In genomic region chr11:70650075-70650909, GRCh38 we compare ENCODE assay signal across 1 cellular context.
TF ChIP-seq lines count a peak whose summit lies in the region.

No MANE protein-coding gene starts in this region.

TF ChIP-seq in HepG2, 621 proteins besides CTCF, POLR2A, EP300 and RAD21 (continued from another document and continues in another):
- 0 out of 2 replicates have a peak, but pooled peaks have one; percentile 55 for TF ChIP-seq FUBP1 (CRISPR knock-in tag; IDR thresholded peaks at IDR 0.05; ENCODE audit: borderline replicate concordance)
- TF ChIP-seq SSRP1 (CRISPR knock-in tag; IDR thresholded peaks at IDR 0.05): no peak
- peak; percentile 100 for TF ChIP-seq AHR (CRISPR knock-in tag; IDR thresholded peaks at IDR 0.05)
- peak; percentile 99 for TF ChIP-seq CERS6 (CRISPR knock-in tag; IDR thresholded peaks at IDR 0.05)
- TF ChIP-seq ZNF710 (CRISPR knock-in tag; IDR thresholded peaks at IDR 0.05; ENCODE audit: borderline replicate concordance): peak; percentile 97
- TF ChIP-seq FOXM1 (CRISPR knock-in tag; IDR thresholded peaks at IDR 0.05): peak; percentile 98
- peak; percentile 98 for TF ChIP-seq IRF2 (CRISPR knock-in tag; IDR thresholded peaks at IDR 0.05)
- peak; percentile 95 for TF ChIP-seq ZSCAN25 (CRISPR knock-in tag; IDR thresholded peaks at IDR 0.05)
- TF ChIP-seq ETV5 (CRISPR knock-in tag; IDR thresholded peaks at IDR 0.05; ENCODE audit: borderline replicate concordance): peak; percentile 91
- TF ChIP-seq ZSCAN12 (CRISPR knock-in tag; IDR thresholded peaks at IDR 0.05): peak; percentile 100
- TF ChIP-seq ZNF350 (CRISPR knock-in tag; IDR thresholded peaks at IDR 0.05; ENCODE audit: borderline replicate concordance, low read depth): peak; percentile 83
- TF ChIP-seq SP5 (CRISPR knock-in tag; IDR thresholded peaks at IDR 0.05; ENCODE audit: borderline replicate concordance, low read depth): peak; percentile 83
- TF ChIP-seq ZBTB26 (CRISPR knock-in tag; IDR thresholded peaks at IDR 0.05; ENCODE audit: borderline replicate concordance): peak; percentile 99
- peak; percentile 100 for TF ChIP-seq ERF (CRISPR knock-in tag; IDR thresholded peaks at IDR 0.05)
- no peak for TF ChIP-seq TCF12 (IDR thresholded peaks at IDR 0.05)
- peak; percentile 84; the same call in 1 of the 2 replicates for TF ChIP-seq TCF12 (CRISPR knock-in tag; IDR thresholded peaks at IDR 0.05)
- peak; percentile 44; the same call in 1 of the 2 replicates for TF ChIP-seq ZNF770 (CRISPR knock-in tag; IDR thresholded peaks at IDR 0.05)
- TF ChIP-seq ZIK1 (CRISPR knock-in tag; IDR thresholded peaks at IDR 0.05; ENCODE audit: borderline replicate concordance, low read depth): peak; percentile 100
- TF ChIP-seq PCBP1 (IDR thresholded peaks at IDR 0.05; ENCODE audit: borderline replicate concordance, low read depth, low read length): no peak
- TF ChIP-seq ZNF234 (CRISPR knock-in tag; conservative IDR thresholded peaks at IDR 0.05): peak; percentile 98
- peak; percentile 99 for TF ChIP-seq ZNF414 (CRISPR knock-in tag; IDR thresholded peaks at IDR 0.05)
- TF ChIP-seq ZNF839 (CRISPR knock-in tag; IDR thresholded peaks at IDR 0.05; ENCODE audit: borderline replicate concordance): peak; percentile 59; the same call in 1 of the 2 replicates
- peak; percentile 84 for TF ChIP-seq ZNF609 (CRISPR knock-in tag; IDR thresholded peaks at IDR 0.05; ENCODE audit: borderline replicate concordance)
- TF ChIP-seq ZNF546 (CRISPR knock-in tag; conservative IDR thresholded peaks at IDR 0.05): peak; percentile 99
- TF ChIP-seq SP1 (IDR thresholded peaks at IDR 0.05): no peak
- TF ChIP-seq SP1 (CRISPR knock-in tag; IDR thresholded peaks at IDR 0.05): peak; percentile 72; the same call in 1 of the 2 replicates
- no peak; the same call in 1 of the 2 replicates for TF ChIP-seq GRHL1 (CRISPR knock-in tag; conservative IDR thresholded peaks at IDR 0.05)
- peak; percentile 95 for TF ChIP-seq NR3C1 (CRISPR knock-in tag; IDR thresholded peaks at IDR 0.05)
- no peak for TF ChIP-seq PHF21A (CRISPR knock-in tag; IDR thresholded peaks at IDR 0.05)
- TF ChIP-seq ZNF75D (CRISPR knock-in tag; IDR thresholded peaks at IDR 0.05; ENCODE audit: borderline replicate concordance): peak; percentile 99
- TF ChIP-seq ZFP1 (CRISPR knock-in tag; IDR thresholded peaks at IDR 0.05): peak; percentile 98; the same call in 1 of the 2 replicates
- TF ChIP-seq SALL1 (CRISPR knock-in tag; IDR thresholded peaks at IDR 0.05): peak; percentile 100
- TF ChIP-seq MBNL3 (CRISPR knock-in tag; conservative IDR thresholded peaks at IDR 0.05): no peak
- TF ChIP-seq ZNF713 (CRISPR knock-in tag; IDR thresholded peaks at IDR 0.05): no peak
- TF ChIP-seq HOXA5 (CRISPR knock-in tag; IDR thresholded peaks at IDR 0.05): peak; percentile 100
- TF ChIP-seq KLF16 (CRISPR knock-in tag; IDR thresholded peaks at IDR 0.05): peak; percentile 87 to 100; a peak in 3 of 4 replicates
- peak; percentile 99 for TF ChIP-seq MXD4 (CRISPR knock-in tag; IDR thresholded peaks at IDR 0.05)
- TF ChIP-seq ZNF512 (CRISPR knock-in tag; IDR thresholded peaks at IDR 0.05): no peak
- peak; percentile 95 for TF ChIP-seq ZNF317 (CRISPR knock-in tag; IDR thresholded peaks at IDR 0.05)
- TF ChIP-seq TIGD3 (CRISPR knock-in tag; IDR thresholded peaks at IDR 0.05; ENCODE audit: borderline replicate concordance): peak; percentile 100
